ENCODE assay signal across 8 cellular contexts in the genomic region with DNA sequence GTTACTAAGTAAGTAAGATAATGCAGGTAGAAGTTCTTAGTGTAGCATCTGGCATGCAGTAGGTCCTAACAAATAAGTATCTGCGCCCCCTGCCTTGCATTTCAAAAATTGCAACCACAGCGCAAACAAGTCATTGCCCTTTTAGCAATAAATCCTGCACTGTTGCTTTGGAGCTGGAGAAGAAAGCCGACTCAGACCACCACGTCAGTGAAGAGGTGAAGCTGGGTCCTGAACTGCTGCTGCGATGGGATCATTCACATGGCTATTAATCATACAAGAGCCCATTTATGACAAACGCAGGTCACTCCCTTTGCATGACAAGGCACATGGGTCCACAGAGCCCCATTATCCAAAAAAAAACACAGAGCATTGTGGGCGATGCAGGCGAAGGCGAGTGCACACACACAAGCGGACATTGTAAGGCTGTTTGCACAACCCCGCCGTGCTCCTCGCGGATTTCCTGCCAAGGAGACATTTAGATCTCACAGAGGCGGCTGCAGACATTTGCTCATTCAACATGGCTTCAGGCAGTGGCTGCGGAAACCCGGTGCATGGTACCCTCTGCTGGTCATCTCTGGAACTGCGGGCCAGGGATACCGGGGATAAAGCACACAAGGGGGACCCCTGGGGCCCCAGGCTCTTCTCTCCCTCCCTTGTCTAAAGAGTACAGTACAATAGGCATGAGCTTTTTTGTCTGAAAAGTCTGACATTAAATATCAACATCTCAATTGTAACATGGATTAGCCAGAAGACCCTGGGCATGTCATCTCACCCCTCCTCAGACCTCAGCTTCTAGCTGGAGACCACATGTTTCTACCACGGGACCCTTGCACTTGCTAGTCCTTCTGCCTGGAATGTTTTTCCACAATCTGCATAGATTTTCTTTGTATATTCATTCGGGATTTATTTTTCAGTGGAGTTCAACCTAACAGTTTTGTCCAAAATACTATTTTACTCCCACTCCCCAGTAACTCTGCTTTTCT. TPM values are rescaled to one million over a fixed set of nuclear protein-coding genes. Genes with fewer than 3 reads are reported as not detected.
DNase-seq lines count a peak whose midpoint lies in the region; ATAC-seq and TF ChIP-seq lines count a peak whose summit lies in the region.

No MANE protein-coding gene starts in this region.

- H3K4me1 ChIP-seq in HEK293 (ENCODE audit: control insufficient read depth, insufficient read depth, low read length) (peaks cover 3% of the 10 kb centered on the region; the same call in 1 of the 2 replicates), MM.1S (ENCODE audit: low read length) (no peaks in the 10 kb centered on the region), trophoblast cell (ENCODE audit: control insufficient read depth in 1 of 2, insufficient read depth in 2 of 2, low read length in 2 of 2) (no peaks in the 10 kb centered on the region), transverse colon (peaks cover 0 to 15% (median 3%) of the 10 kb centered on the region in 4 donors)

- H4K20me1 ChIP-seq in MM.1S (ENCODE audit: insufficient read depth, low read length) = no peaks in the 10 kb centered on the region

- H3K27me3 Mint-ChIP-seq in activated naive CD8-positive, alpha-beta T cell treated with anti-CD3 and anti-CD28 coated beads for 36 hours = peaks cover 11% of the 10 kb centered on the region

- TF ChIP-seq POLR2A in transverse colon (IDR thresholded peaks at IDR 0.05) = no peak

- H3K36me3 Mint-ChIP-seq in activated naive CD8-positive, alpha-beta T cell treated with anti-CD3 and anti-CD28 coated beads for 36 hours = no peaks in the 10 kb centered on the region

- no peak overlapping the region for H2AK5ac ChIP-seq in trophoblast cell (ENCODE audit: low read length)

- H3K9me3 Mint-ChIP-seq in activated naive CD8-positive, alpha-beta T cell treated with anti-CD3 and anti-CD28 coated beads for 36 hours = no peaks in the 10 kb centered on the region

- no peak overlapping the region for H3K18ac ChIP-seq in trophoblast cell (ENCODE audit: low read length)

- no peak overlapping the region for H2BK120ac ChIP-seq in trophoblast cell (ENCODE audit: insufficient read depth, low read length, poor library complexity)

- CTCF ChIA-PET in HEK293 (lab: Yijun Ruan, JAX) = interaction anchor here (0.6 to 1.9 kb wide), 48 partner anchors 9 to 1203 kb away, joined by 3 to 57 read pairs (median 4); a partner anchor contains a TSS

- H3K9me3 ChIP-seq in HEK293 (ENCODE audit: control insufficient read depth, insufficient read depth, low read depth, low read length) (no peaks in the 10 kb centered on the region), MM.1S (replicated peaks; ENCODE audit: insufficient read depth, low read length) (no peaks in the 10 kb centered on the region), trophoblast cell (ENCODE audit: insufficient read depth, low read depth, low read length) (no peaks in the 10 kb centered on the region), transverse colon (no peaks in the 10 kb centered on the region)

- H3K4me2 ChIP-seq in MM.1S (ENCODE audit: low read depth, low read length) (peak overlapping the region; percentile 80), trophoblast cell (ENCODE audit: low read length) (peak overlapping the region; percentile 85)

- intact Hi-C loops in cardiac septum (cut with DNase I) (loop anchor here (2.0 kb wide), 3 partner anchors 56 to 972 kb away; no protein-coding TSS in a partner anchor), transverse colon (cut with DNase I; ENCODE audit: low total_unique reads) (no loop called here)

- peak; percentile 69 for DNase-seq in GM06990 (ENCODE audit: extremely low read depth, insufficient read length)
- DNase-seq in MM.1S = peak; percentile 78
- DNase-seq in activated naive CD8-positive, alpha-beta T cell treated with anti-CD3 and anti-CD28 coated beads for 36 hours = peak; percentile 82
- peak; percentile 93 for DNase-seq in cardiac septum (ENCODE audit: low spot score)
- peak; percentile 64 to 82 for DNase-seq in trophoblast cell
- peak; percentile 84 for DNase-seq in transverse colon

- TF ChIP-seq EP300 in transverse colon (IDR thresholded peaks at IDR 0.05; ENCODE audit: low read depth) = no peak

- no peaks in the 10 kb centered on the region for H3K36me3 ChIP-seq in GM06990 (ENCODE audit: control insufficient read depth, insufficient read depth, low read length)
- no peaks in the 10 kb centered on the region for H3K36me3 ChIP-seq in HEK293 (ENCODE audit: control insufficient read depth in 2 of 2, insufficient read depth in 1 of 2, low read length in 2 of 2)
- H3K36me3 ChIP-seq in MM.1S (replicated peaks; ENCODE audit: insufficient read depth, low read length) = no peaks in the 10 kb centered on the region
- H3K36me3 ChIP-seq in trophoblast cell (ENCODE audit: control insufficient read depth in 1 of 2, insufficient read depth in 2 of 2, low read length in 2 of 2) = peaks cover 0 to 8% of the 10 kb centered on the region in 2 experiments
- H3K36me3 ChIP-seq in transverse colon = no peaks in the 10 kb centered on the region

- peak; percentile 97 for ATAC-seq in SK-N-SH treated with all-trans-retinoic acid at 6 μM for 48 hours

- H2BK12ac ChIP-seq in trophoblast cell (ENCODE audit: low read length) = no peak overlapping the region

- H3K4me3 ChIP-seq in GM06990 (replicated peaks; ENCODE audit: low read depth, low read length) = peak overlapping the region; percentile 41
- H3K4me3 ChIP-seq in HEK293 (ENCODE audit: low read depth, low read length) = peak overlapping the region; percentile 41
- H3K4me3 ChIP-seq in MM.1S (ENCODE audit: low read length) = peak overlapping the region; percentile 63
- H3K4me3 ChIP-seq in trophoblast cell (ENCODE audit: low read depth, low read length) = peak overlapping the region; percentile 58
- peak overlapping the region in 3 of 4 donors; percentile 24 to 48 (median 34) for H3K4me3 ChIP-seq in transverse colon

- H2AFZ ChIP-seq in MM.1S (ENCODE audit: low read length) (peak overlapping the region; percentile 81), trophoblast cell (ENCODE audit: insufficient read depth, low read length, poor library complexity) (peak overlapping the region; percentile 5)

- H3K4ac ChIP-seq in trophoblast cell (ENCODE audit: low read depth, low read length) = no peak overlapping the region

- H3K79me2 ChIP-seq in MM.1S (ENCODE audit: low read length) = no peaks in the 10 kb centered on the region
- no peaks in the 10 kb centered on the region for H3K79me2 ChIP-seq in trophoblast cell (ENCODE audit: control insufficient read depth, insufficient read depth, low read length, poor library complexity)

- H3K9ac ChIP-seq in MM.1S (ENCODE audit: low read length) (peak overlapping the region; percentile 13; the same call in 1 of the 2 replicates), trophoblast cell (ENCODE audit: low read length) (no peak overlapping the region)

- H3K27ac Mint-ChIP-seq in activated naive CD8-positive, alpha-beta T cell treated with anti-CD3 and anti-CD28 coated beads for 36 hours = peak overlapping the region; percentile 35

- H4K12ac ChIP-seq in trophoblast cell (ENCODE audit: low read depth, low read length) = no peak overlapping the region

- no peak overlapping the region for H3K14ac ChIP-seq in trophoblast cell (ENCODE audit: low read length)

- H3K79me1 ChIP-seq in trophoblast cell (ENCODE audit: low read length) = peaks cover 2% of the 10 kb centered on the region

- H3K27me3 ChIP-seq in GM06990 (replicated peaks; ENCODE audit: control insufficient read depth, insufficient read depth, low read length) (no peaks in the 10 kb centered on the region), MM.1S (replicated peaks; ENCODE audit: insufficient read depth, low read length) (no peaks in the 10 kb centered on the region), trophoblast cell (ENCODE audit: insufficient read depth, low read length) (no peaks in the 10 kb centered on the region), transverse colon (no peaks in the 10 kb centered on the region)

- in situ Hi-C loops in transverse colon (cut with MboI; ENCODE audit: low pct_ligation_motif_present in 1 of 4, low pct_unique_long_range_greater_than_20kb in 1 of 4, low sequenced_read_pairs in 3 of 4) = loop anchor here in 3 of 4 donors (25.0 kb wide), 1 partner anchor 972 kb away; no protein-coding TSS in a partner anchor

- TF ChIP-seq CTCF in GM06990 (IDR thresholded peaks at IDR 0.05; ENCODE audit: insufficient read depth, low read length, poor library complexity, severe bottlenecking) = peak; percentile 98
- TF ChIP-seq CTCF in HEK293 (tag by site-specific recombination; IDR thresholded peaks at IDR 0.05) = peak; percentile 58
- peak; percentile 80 for TF ChIP-seq CTCF in MM.1S (IDR thresholded peaks at IDR 0.05; ENCODE audit: low read length)
- peak; percentile 78 to 97 (median 93) for TF ChIP-seq CTCF in transverse colon (IDR thresholded peaks at IDR 0.05)

- H3K4me1 Mint-ChIP-seq in activated naive CD8-positive, alpha-beta T cell treated with anti-CD3 and anti-CD28 coated beads for 36 hours = peaks cover 2% of the 10 kb centered on the region

- H3F3A ChIP-seq in MM.1S (ENCODE audit: insufficient read depth, low read length) = no peaks in the 10 kb centered on the region

- peak overlapping the region; percentile 75 for H3K4me3 Mint-ChIP-seq in activated naive CD8-positive, alpha-beta T cell treated with anti-CD3 and anti-CD28 coated beads for 36 hours

- H3K23ac ChIP-seq in trophoblast cell (ENCODE audit: low read length) = no peak overlapping the region

- H4K91ac ChIP-seq in trophoblast cell (ENCODE audit: low read depth, low read length) = no peak overlapping the region

- no CpG with 5 or more reads among the region's 21 CpGs for WGBS in trophoblast cell (ENCODE audit: extremely low coverage, insufficient coverage, insufficient read length)
- 7 to 25% methylated on average over 4 to 13 of the region's 21 CpGs for WGBS in transverse colon (ENCODE audit: low coverage in 1 of 2), 2 donors

- no peak overlapping the region for H4K8ac ChIP-seq in trophoblast cell (ENCODE audit: low read depth, low read length)

- POLR2A ChIA-PET in HEK293 (lab: Yijun Ruan, JAX) = no interaction called here

- peak overlapping the region; percentile 18; the same call in 1 of the 2 replicates for H3K27ac ChIP-seq in HEK293 (ENCODE audit: extremely low read depth, low read depth, low read length)
- H3K27ac ChIP-seq in MM.1S (ENCODE audit: low read length) = no peak overlapping the region
- peak overlapping the region; percentile 1 for H3K27ac ChIP-seq in trophoblast cell (ENCODE audit: low read depth, low read length)
- H3K27ac ChIP-seq in transverse colon = peak overlapping the region in 3 of 4 donors; percentile 23 to 48 (median 41)

- H3K9me2 ChIP-seq in MM.1S (replicated peaks; ENCODE audit: insufficient read depth, low read length) = no peaks in the 10 kb centered on the region

- H2BK5ac ChIP-seq in trophoblast cell (ENCODE audit: low read depth, low read length, poor library complexity) = no peak overlapping the region

TF ChIP-seq in HEK293, 187 proteins besides CTCF, POLR2A, EP300 and RAD21 (continues in another document):
- TF ChIP-seq ZNF654 (tag by site-specific recombination; IDR thresholded peaks at IDR 0.05; ENCODE audit: low read depth) = peak; percentile 49

RNA-seq across cellular contexts. Expression of a gene that starts 56.7 kb away (rescaled TPM):
- total RNA-seq in activated naive CD8-positive, alpha-beta T cell treated with anti-CD3 and anti-CD28 coated beads for 36 hours = under 1 TPM; 0.14 to 0.16 TPM
- total RNA-seq in cardiac septum (3.7 TPM), transverse colon (1 to 10 TPM in 3 of 4 donors, under 1 TPM in 1; 0.20 to 8.4 (median 2.6) TPM)
- 98.2 and 109 TPM in 2 replicates for polyA plus RNA-seq in trophoblast cell (2013)
